8 cellular contexts compared by ENCODE assay signal in the genomic region with DNA sequence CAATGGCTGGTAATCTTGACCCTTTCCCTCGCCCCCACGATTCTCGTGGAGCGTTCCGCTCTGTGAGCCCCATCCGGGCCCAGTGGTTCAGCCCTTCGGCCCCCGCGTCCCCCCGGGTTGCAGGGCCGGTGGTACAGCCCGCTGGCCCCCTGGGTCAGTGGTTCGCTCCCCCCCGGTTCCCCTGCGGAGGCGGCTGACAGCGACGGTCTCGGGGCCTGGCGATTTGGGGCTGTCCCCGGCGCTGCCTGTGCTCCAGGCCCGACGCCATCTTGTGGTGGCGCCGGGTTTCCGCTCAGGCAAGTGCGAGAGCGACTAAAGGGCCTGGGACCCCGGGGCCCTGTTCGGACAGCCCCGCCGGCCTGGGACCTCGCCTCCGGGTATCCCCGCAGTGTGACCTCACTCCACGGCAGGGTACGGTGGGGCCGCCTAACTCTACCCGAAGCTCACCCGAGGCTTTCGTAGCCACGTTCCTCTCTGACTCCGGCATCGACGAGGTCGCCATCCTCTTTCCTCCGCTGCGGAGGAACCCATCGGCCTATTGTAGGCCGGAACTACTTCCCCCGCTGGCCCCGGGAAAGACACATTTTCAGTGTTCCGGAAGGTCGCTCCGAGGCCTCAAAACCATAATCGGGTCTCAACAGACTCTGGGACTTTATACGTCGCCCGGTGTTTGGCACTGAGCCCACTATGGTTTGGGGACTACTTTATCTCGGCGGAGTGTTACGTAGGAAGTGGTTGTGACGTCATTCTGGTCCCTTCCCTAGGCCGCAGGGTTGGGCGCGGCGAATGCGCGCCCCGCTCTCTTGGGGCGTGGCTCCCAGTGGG. TPM values are rescaled to one million over a fixed set of nuclear protein-coding genes. Genes with fewer than 3 reads are reported as not detected.
A peak's percentile ranks its signal among the peaks of the same experiment; 100 is the strongest.
DNase-seq lines count a peak whose midpoint lies in the region; ATAC-seq lines count a peak whose summit lies in the region.

A gene with protein sequence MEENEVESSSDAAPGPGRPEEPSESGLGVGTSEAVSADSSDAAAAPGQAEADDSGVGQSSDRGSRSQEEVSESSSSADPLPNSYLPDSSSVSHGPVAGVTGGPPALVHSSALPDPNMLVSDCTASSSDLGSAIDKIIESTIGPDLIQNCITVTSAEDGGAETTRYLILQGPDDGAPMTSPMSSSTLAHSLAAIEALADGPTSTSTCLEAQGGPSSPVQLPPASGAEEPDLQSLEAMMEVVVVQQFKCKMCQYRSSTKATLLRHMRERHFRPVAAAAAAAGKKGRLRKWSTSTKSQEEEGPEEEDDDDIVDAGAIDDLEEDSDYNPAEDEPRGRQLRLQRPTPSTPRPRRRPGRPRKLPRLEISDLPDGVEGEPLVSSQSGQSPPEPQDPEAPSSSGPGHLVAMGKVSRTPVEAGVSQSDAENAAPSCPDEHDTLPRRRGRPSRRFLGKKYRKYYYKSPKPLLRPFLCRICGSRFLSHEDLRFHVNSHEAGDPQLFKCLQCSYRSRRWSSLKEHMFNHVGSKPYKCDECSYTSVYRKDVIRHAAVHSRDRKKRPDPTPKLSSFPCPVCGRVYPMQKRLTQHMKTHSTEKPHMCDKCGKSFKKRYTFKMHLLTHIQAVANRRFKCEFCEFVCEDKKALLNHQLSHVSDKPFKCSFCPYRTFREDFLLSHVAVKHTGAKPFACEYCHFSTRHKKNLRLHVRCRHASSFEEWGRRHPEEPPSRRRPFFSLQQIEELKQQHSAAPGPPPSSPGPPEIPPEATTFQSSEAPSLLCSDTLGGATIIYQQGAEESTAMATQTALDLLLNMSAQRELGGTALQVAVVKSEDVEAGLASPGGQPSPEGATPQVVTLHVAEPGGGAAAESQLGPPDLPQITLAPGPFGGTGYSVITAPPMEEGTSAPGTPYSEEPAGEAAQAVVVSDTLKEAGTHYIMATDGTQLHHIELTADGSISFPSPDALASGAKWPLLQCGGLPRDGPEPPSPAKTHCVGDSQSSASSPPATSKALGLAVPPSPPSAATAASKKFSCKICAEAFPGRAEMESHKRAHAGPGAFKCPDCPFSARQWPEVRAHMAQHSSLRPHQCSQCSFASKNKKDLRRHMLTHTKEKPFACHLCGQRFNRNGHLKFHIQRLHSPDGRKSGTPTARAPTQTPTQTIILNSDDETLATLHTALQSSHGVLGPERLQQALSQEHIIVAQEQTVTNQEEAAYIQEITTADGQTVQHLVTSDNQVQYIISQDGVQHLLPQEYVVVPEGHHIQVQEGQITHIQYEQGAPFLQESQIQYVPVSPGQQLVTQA (N-terminal part only) (minus strand): TSS at position 529 of the 825 bp plus-strand sequence. CDS start 793 bp downstream, outside the sequence.

- peak within 1 kb of the TSS; percentile 58 for H2AK5ac ChIP-seq in mesendoderm (ENCODE audit: low read length)

- H3K18ac ChIP-seq in mesendoderm (ENCODE audit: low read length), result peak within 1 kb of the TSS; percentile 94

- H3K4me3 ChIP-seq in NT2/D1 (ENCODE audit: insufficient read length, low read depth) (peak within 1 kb of the TSS; percentile 88), endocrine pancreas (ENCODE audit: control insufficient read depth, insufficient read depth, low read length) (peak within 1 kb of the TSS; percentile 52), mesendoderm (ENCODE audit: low read length) (peak within 1 kb of the TSS; percentile 75)

- peak within 1 kb of the TSS; percentile 99 for H3K27ac Mint-ChIP-seq in activated CD8-positive, alpha-beta memory T cell treated with anti-CD3 and anti-CD28 coated beads, Interleukin-2, amount 10 ng/mL, durations not matched to agents 7 days and 5 days

- ATAC-seq in GM21381 (IDR thresholded peaks at IDR 0.05; ENCODE audit: unreplicated experiment), result peak; percentile 67
- peak; percentile 82 for ATAC-seq in activated CD8-positive, alpha-beta memory T cell treated with anti-CD3 and anti-CD28 coated beads, Interleukin-2, amount 10 ng/mL, durations not matched to agents 7 days and 5 days

- H3K36me3 ChIP-seq in NT2/D1 (ENCODE audit: insufficient read depth, insufficient read length, low read length) (peaks cover 36% of the 10 kb centered on the region), endocrine pancreas (ENCODE audit: control insufficient read depth, insufficient read depth, low read length) (peaks cover 4% of the 10 kb centered on the region), mesendoderm (ENCODE audit: control insufficient read depth, insufficient read depth, low read length) (peaks cover 5% of the 10 kb centered on the region)

- CTCF ChIA-PET in activated CD8-positive, alpha-beta memory T cell treated with anti-CD3 and anti-CD28 coated beads, Interleukin-2, amount 10 ng/mL, durations not matched to agents 7 days and 5 days (lab: Charles Lee), result interaction anchor here (0.6 to 13.4 kb wide), 21 partner anchors 9 to 435 kb away, joined by 3 to 117 read pairs (median 7); partner anchors contain the start of genes CTSA, ELMO2, MMP9 and NEURL2

- peaks cover 22% of the 10 kb centered on the region for H3K4me1 Mint-ChIP-seq in activated CD8-positive, alpha-beta memory T cell treated with anti-CD3 and anti-CD28 coated beads, Interleukin-2, amount 10 ng/mL, durations not matched to agents 7 days and 5 days

- peak within 1 kb of the TSS; percentile 93 for H3K27ac ChIP-seq in mesendoderm (ENCODE audit: low read depth, low read length)

- in situ Hi-C loops in Caki2 (cut with HindIII; ENCODE audit: low pct_unique_long_range_greater_than_20kb, low sequenced_read_pairs), result no loop called here

- H3K4me2 ChIP-seq in mesendoderm (ENCODE audit: low read length), result peak within 1 kb of the TSS; percentile 92

- peak within 1 kb of the TSS; percentile 93 for H3K56ac ChIP-seq in mesendoderm (ENCODE audit: low read length)

- peak within 1 kb of the TSS; percentile 99 for H3K9ac ChIP-seq in NT2/D1 (ENCODE audit: insufficient read length, low read depth)
- peak within 1 kb of the TSS; percentile 100 for H3K9ac ChIP-seq in endocrine pancreas (ENCODE audit: control insufficient read depth, insufficient read depth, low read length)
- peak within 1 kb of the TSS; percentile 84 for H3K9ac ChIP-seq in mesendoderm (ENCODE audit: low read length)

- H2BK5ac ChIP-seq in mesendoderm (ENCODE audit: low read length), result peak within 1 kb of the TSS; percentile 59

- peaks cover 12% of the 10 kb centered on the region for H3K79me1 ChIP-seq in mesendoderm (ENCODE audit: low read length)

- H4K8ac ChIP-seq in mesendoderm (ENCODE audit: low read depth, low read length), result no peak within 1 kb of the TSS

- H4K5ac ChIP-seq in mesendoderm (ENCODE audit: low read length), result no peak within 1 kb of the TSS

- H3K27me3 ChIP-seq in NT2/D1 (ENCODE audit: insufficient read depth, insufficient read length), result no peaks in the 10 kb centered on the region
- H3K27me3 ChIP-seq in endocrine pancreas (ENCODE audit: control insufficient read depth, insufficient read depth, low read length), result no peaks in the 10 kb centered on the region
- H3K27me3 ChIP-seq in mesendoderm (ENCODE audit: insufficient read depth, low read length, poor library complexity), result no peaks in the 10 kb centered on the region

- no CpG with 5 or more reads among the region's 72 CpGs for WGBS in mesendoderm (ENCODE audit: extremely low coverage, insufficient coverage, low lambda C conversion rate)

- H3K27me3 Mint-ChIP-seq in activated CD8-positive, alpha-beta memory T cell treated with anti-CD3 and anti-CD28 coated beads, Interleukin-2, amount 10 ng/mL, durations not matched to agents 7 days and 5 days, result no peaks in the 10 kb centered on the region

- no peak within 1 kb of the TSS for H3K23ac ChIP-seq in mesendoderm (ENCODE audit: low read length)

- H3K9me3 ChIP-seq in NT2/D1 (ENCODE audit: insufficient read depth, low read length), result no peaks in the 10 kb centered on the region
- no peaks in the 10 kb centered on the region for H3K9me3 ChIP-seq in endocrine pancreas (ENCODE audit: control insufficient read depth, low read length)

- peak; percentile 96 for DNase-seq in Caki2 (ENCODE audit: low read depth)
- peak in 75 of 76 experiments; percentile 50 to 100 (median 92) for DNase-seq in HUDEP-2 (lab: John Stamatoyannopoulos, UW; ENCODE audit: unreplicated experiment in 76 of 76)
- peak; percentile 96 for DNase-seq in NT2/D1 (ENCODE audit: low read depth, low spot score)
- peak; percentile 95 for DNase-seq in activated CD8-positive, alpha-beta memory T cell treated with anti-CD3 and anti-CD28 coated beads, Interleukin-2, amount 10 ng/mL, durations not matched to agents 7 days and 5 days
- peak; percentile 97 for DNase-seq in mesendoderm
- DNase-seq in stimulated activated CD8-positive, alpha-beta memory T cell treated with anti-CD3 and anti-CD28 coated beads, Interleukin-15, amount 100 ng/mL, for 1 hour (ENCODE audit: low read depth), result peak; percentile 88

- peaks cover 3% of the 10 kb centered on the region for H3K79me2 ChIP-seq in mesendoderm (ENCODE audit: control insufficient read depth, insufficient read depth, low read length)

- H3K36me3 Mint-ChIP-seq in activated CD8-positive, alpha-beta memory T cell treated with anti-CD3 and anti-CD28 coated beads, Interleukin-2, amount 10 ng/mL, durations not matched to agents 7 days and 5 days, result peaks cover 11% of the 10 kb centered on the region

- H3K9me3 Mint-ChIP-seq in activated CD8-positive, alpha-beta memory T cell treated with anti-CD3 and anti-CD28 coated beads, Interleukin-2, amount 10 ng/mL, durations not matched to agents 7 days and 5 days (ENCODE audit: low read depth), result no peaks in the 10 kb centered on the region

- peak within 1 kb of the TSS; percentile 82 for H3K4me3 Mint-ChIP-seq in activated CD8-positive, alpha-beta memory T cell treated with anti-CD3 and anti-CD28 coated beads, Interleukin-2, amount 10 ng/mL, durations not matched to agents 7 days and 5 days

- peak within 1 kb of the TSS; percentile 47 for H2BK120ac ChIP-seq in mesendoderm (ENCODE audit: low read depth, low read length)

- peaks cover 12% of the 10 kb centered on the region for H3K4me1 ChIP-seq in NT2/D1 (ENCODE audit: insufficient read depth, insufficient read length)
- H3K4me1 ChIP-seq in endocrine pancreas (ENCODE audit: control insufficient read depth, insufficient read depth, low read length), result no peaks in the 10 kb centered on the region
- H3K4me1 ChIP-seq in mesendoderm (ENCODE audit: control insufficient read depth, low read depth, low read length), result peaks cover 2% of the 10 kb centered on the region

- H2BK15ac ChIP-seq in mesendoderm (replicated peaks; ENCODE audit: low read depth), result no peak within 1 kb of the TSS

- H3K4ac ChIP-seq in mesendoderm (ENCODE audit: low read depth, low read length), result no peak within 1 kb of the TSS

RNA-seq across cellular contexts. Expression of the gene that starts here (rescaled TPM):
- total RNA-seq in Caki2 (2014; rRNA removed; shearing (Covaris generic); ENCODE audit: low replicate concordance), result 4.8 and 5.4 TPM in 2 replicates
- 10 to 100 TPM; 39.4 to 40.6 TPM for total RNA-seq in activated CD8-positive, alpha-beta memory T cell treated with anti-CD3 and anti-CD28 coated beads, Interleukin-2, amount 10 ng/mL, durations not matched to agents 7 days and 5 days
- polyA plus RNA-seq in mesendoderm (2013, experiment 1 of 2), result 10.9 TPM
- polyA plus RNA-seq in mesendoderm (2013, experiment 2 of 2), result 10.4 TPM

Comparison
In these comparisons a context has a peak if more than half of its experiments do, and no peak if none do; other contexts are left out.
1. Peak in every context shown above with its lines: DNase-seq, ATAC-seq, H3K4me3 ChIP-seq and H3K27ac ChIP-seq.